ENCODE assay signal across 17 cellular contexts in genomic region chr19:42323473-42323851, GRCh38. TPM values are rescaled to one million over a fixed set of nuclear protein-coding genes. Genes with fewer than 3 reads are reported as not detected.
A peak's percentile ranks its signal among the peaks of the same experiment; 100 is the strongest.
DNase-seq lines count a peak whose midpoint lies in the region; ATAC-seq and TF ChIP-seq lines count a peak whose summit lies in the region.
"Had no signal": no experiment of that assay in that cellular context is flagged by ENCODE, and none has a peak within 500 bp of the region (broad histone marks: within the 10 kb centered on the region; RNA-seq: fewer than 3 reads in every experiment).

No MANE protein-coding gene starts in this region.

- H3K9me3 ChIP-seq in colonic mucosa (no peaks in the 10 kb centered on the region), Caco-2 (no peaks in the 10 kb centered on the region)
- H3K9me3 ChIP-seq: BE2C, prostate gland, thyroid gland had no signal

- H3K27ac Mint-ChIP-seq in CD14-positive monocyte (no peak overlapping the region), naive B cell (no peak overlapping the region), Caco-2 (ENCODE audit: unreplicated experiment) (no peak overlapping the region)

- H3K4me1 ChIP-seq in colonic mucosa (peaks cover 4% of the 10 kb centered on the region), Caco-2 (no peaks in the 10 kb centered on the region; the same call in 1 of the 2 replicates)
- H3K4me1 ChIP-seq: BE2C had no signal

- ATAC-seq in naive B cell (ENCODE audit: low read depth in 2 of 2) = no peak
- ATAC-seq in HG03432 (IDR thresholded peaks at IDR 0.05; ENCODE audit: unreplicated experiment) = no peak

- TF ChIP-seq CTCF in CD14-positive monocyte (IDR thresholded peaks at IDR 0.05) (no peak), colonic mucosa (IDR thresholded peaks at IDR 0.05) (no peak), Caco-2 (IDR thresholded peaks at IDR 0.05; ENCODE audit: insufficient read depth in 1 of 2, low read depth in 1 of 2, low read length in 1 of 2, severe bottlenecking in 1 of 2, unreplicated experiment in 1 of 2) (no peak)

- no peak overlapping the region for H3K27ac ChIP-seq in colonic mucosa
- H3K27ac ChIP-seq: PC-9, prostate gland, thyroid gland had no signal

- H3K9ac ChIP-seq in colonic mucosa (ENCODE audit: low read depth in 2 of 2, low read length in 2 of 2) = no peak overlapping the region

- H3K36me3 ChIP-seq in H7 (replicated peaks; ENCODE audit: control insufficient read depth, insufficient read depth, low read length) = no peaks in the 10 kb centered on the region
- no peaks in the 10 kb centered on the region for H3K36me3 ChIP-seq in colonic mucosa
- H3K36me3 ChIP-seq in Caco-2 (ENCODE audit: control insufficient read depth, insufficient read depth, low read length) = no peaks in the 10 kb centered on the region
- H3K36me3 ChIP-seq: BE2C, prostate gland, thyroid gland had no signal

- intact Hi-C loops in CD14-positive monocyte (cut with micrococcal nuclease) = loop anchor here in 1 of 2 donors (10.0 kb wide), 1 partner anchor 189 kb away; the partner anchor contains the start of gene POU2F2
- intact Hi-C loops in colonic mucosa (cut with DNase I) = loop anchor here (10.0 kb wide), 2 partner anchors 71 to 189 kb away; partner anchors contain the start of genes CNFN and POU2F2
- intact Hi-C loops in Caco-2 (cut with micrococcal nuclease; ENCODE audit: unreplicated experiment) = no loop called here

- H3K27me3 ChIP-seq in H7 (ENCODE audit: control insufficient read depth, insufficient read depth, low read length) (peaks cover 28% of the 10 kb centered on the region), colonic mucosa (peaks cover 20% of the 10 kb centered on the region), Caco-2 (replicated peaks; ENCODE audit: control insufficient read depth, insufficient read depth, low read length) (no peaks in the 10 kb centered on the region)
- H3K27me3 ChIP-seq: BE2C had no signal

- peaks cover 4 to 8% of the 10 kb centered on the region in 2 donors for H3K36me3 Mint-ChIP-seq in CD14-positive monocyte
- H3K36me3 Mint-ChIP-seq in naive B cell = peaks cover 4 to 6% of the 10 kb centered on the region in 2 donors
- H3K36me3 Mint-ChIP-seq in Caco-2 (ENCODE audit: insufficient read depth, unreplicated experiment) = no peaks in the 10 kb centered on the region

- CTCF ChIA-PET in Caco-2 (lab: Charles Lee) = interaction anchor here (0.8 to 1.4 kb wide), 2 partner anchors 10 to 13 kb away, joined by 3 to 4 read pairs; no protein-coding TSS in a partner anchor

- H3K4me3 Mint-ChIP-seq in CD14-positive monocyte (peak overlapping the region; percentile 56 to 82), naive B cell (peak overlapping the region; percentile 38 to 75 (median 70)), Caco-2 (ENCODE audit: unreplicated experiment) (no peak overlapping the region)

- no peak for DNase-seq in CD14-positive monocyte (ENCODE audit: low spot score)
- DNase-seq in H7 = peak; percentile 88
- DNase-seq in colonic mucosa = peak; percentile 46
- no peak for DNase-seq in naive B cell
- no peak for DNase-seq in Caco-2
- DNase-seq in NCI-H526 (lab: John Stamatoyannopoulos, UW) = no peak
- DNase-seq in NCI-H2171 treated with DMSO at 0.1 percent for 48 hours (lab: John Stamatoyannopoulos, UW) = no peak
- DNase-seq: BE2C, dermis blood vessel endothelial cell, KBM-7, NCI-H146, PC-9 had no signal

- BruUV-seq in Caco-2 (replicated peaks; lab: Mats Ljungman, UMichigan) = no TSS peak

- POLR2A ChIA-PET in Caco-2 (lab: Charles Lee) = no interaction called here

- peaks cover 24% of the 10 kb centered on the region for H3K4me1 Mint-ChIP-seq in CD14-positive monocyte
- peaks cover 18 to 37% (median 34%) of the 10 kb centered on the region in 3 donors for H3K4me1 Mint-ChIP-seq in naive B cell
- peaks cover 17% of the 10 kb centered on the region for H3K4me1 Mint-ChIP-seq in Caco-2 (ENCODE audit: low read depth, unreplicated experiment)

- H3K4me3 ChIP-seq in H7 (ENCODE audit: insufficient read depth, low read depth, low read length) (peak overlapping the region; percentile 47), colonic mucosa (no peak overlapping the region), Caco-2 (ENCODE audit: low read depth, low read length) (no peak overlapping the region)
- H3K4me3 ChIP-seq: PC-9, prostate gland had no signal

- H3K9me3 Mint-ChIP-seq in CD14-positive monocyte (peaks cover 0 to 11% (median 8%) of the 10 kb centered on the region in 7 donors), naive B cell (no peaks in the 10 kb centered on the region), Caco-2 (ENCODE audit: unreplicated experiment) (no peaks in the 10 kb centered on the region)

- H3K27me3 Mint-ChIP-seq in CD14-positive monocyte (ENCODE audit: low read depth in 3 of 3) = peaks cover 41 to 55% (median 51%) of the 10 kb centered on the region in 3 donors
- H3K27me3 Mint-ChIP-seq in naive B cell = peaks cover 15 to 18% (median 16%) of the 10 kb centered on the region in 3 donors
- peaks cover 3% of the 10 kb centered on the region for H3K27me3 Mint-ChIP-seq in Caco-2 (ENCODE audit: insufficient read depth, unreplicated experiment)

RNA-seq across cellular contexts. Expression of gene MEGF8, which starts 2.0 kb away (rescaled TPM):
- polyA plus RNA-seq in CD14-positive monocyte (under 1 TPM; 0.15 to 0.27 TPM), naive B cell (ENCODE audit: low read depth in 6 of 6) (1 to 10 TPM in 1 of 6 donors, under 1 TPM in 4, not detected in 1; 0.34 to 1.5 (median 0.45) TPM)
- 26.1 and 33.4 TPM in 2 replicates for total RNA-seq in H7 (2014; rRNA removed; shearing (Covaris generic))
- total RNA-seq in colonic mucosa (10 to 100 TPM; 13.4 to 16.5 TPM), Caco-2 (2022) (17.9 and 19.3 TPM in 2 replicates)

RNA-seq across cellular contexts. Expression of gene TMEM145, which starts 10.4 kb away (rescaled TPM):
- polyA plus RNA-seq in CD14-positive monocyte = not detected
- 0.38 and 0.41 TPM in 2 replicates for total RNA-seq in H7 (2014; rRNA removed; shearing (Covaris generic))
- under 1 TPM; 0.24 to 0.94 TPM for total RNA-seq in colonic mucosa
- polyA plus RNA-seq in naive B cell (ENCODE audit: low read depth in 6 of 6) = not detected
- total RNA-seq in Caco-2 (2022) = 2.2 and 2.5 TPM in 2 replicates
- total RNA-seq: astrocyte, dermis blood vessel endothelial cell, mononuclear cell had no signal

RNA-seq across cellular contexts. Expression of gene PAFAH1B3, which starts 21.0 kb away (rescaled TPM):
- polyA plus RNA-seq in CD14-positive monocyte (10 to 100 TPM; 15.3 to 15.5 TPM), naive B cell (ENCODE audit: low read depth in 6 of 6) (10 to 100 TPM; 12.3 to 25.9 (median 24.4) TPM)
- total RNA-seq in H7 (2014; rRNA removed; shearing (Covaris generic)) = 96.5 and 152 TPM in 2 replicates
- total RNA-seq in colonic mucosa (10 to 100 TPM; 42.5 to 53.0 TPM), Caco-2 (2022) (94.0 and 103 TPM in 2 replicates)

RNA-seq across cellular contexts. Expression of gene PRR19, which starts 21.5 kb away (rescaled TPM):
- under 1 TPM; 0.35 to 0.38 TPM for polyA plus RNA-seq in CD14-positive monocyte
- 3.3 and 5.2 TPM in 2 replicates for total RNA-seq in H7 (2014; rRNA removed; shearing (Covaris generic))
- total RNA-seq in colonic mucosa = 1 to 10 TPM in 1 of 2 donors, under 1 TPM in 1; 0.32 to 1.0 TPM
- polyA plus RNA-seq in naive B cell (ENCODE audit: low read depth in 6 of 6) = under 1 TPM in 3 of 6 donors, not detected in 3; 0.25 to 0.51 (median 0.34) TPM
- total RNA-seq in Caco-2 (2022) = 2.8 and 2.9 TPM in 2 replicates
- total RNA-seq: mononuclear cell had no signal

RNA-seq across cellular contexts. Expression of gene CIC, which starts 54.4 kb away (rescaled TPM):
- under 1 TPM; 0.62 to 0.87 TPM for polyA plus RNA-seq in CD14-positive monocyte
- total RNA-seq in H7 (2014; rRNA removed; shearing (Covaris generic)) = 16.1 and 20.1 TPM in 2 replicates
- 10 to 100 TPM; 47.8 to 54.6 TPM for total RNA-seq in colonic mucosa
- 1 to 10 TPM in 5 of 6 donors, under 1 TPM in 1; 0.05 to 5.3 (median 2.1) TPM for polyA plus RNA-seq in naive B cell (ENCODE audit: low read depth in 6 of 6)
- 44.8 and 47.8 TPM in 2 replicates for total RNA-seq in Caco-2 (2022)

Comparison
In these comparisons a context has a peak if more than half of its experiments do, and no peak if none do; other contexts are left out.
1. DNase-seq: peak in H7 (single experiment) and colonic mucosa (single experiment); none in CD14-positive monocyte (single experiment), naive B cell (single experiment), Caco-2 (0 of 2), NCI-H526 (0 of 2) and NCI-H2171 treated with DMSO at 0.1 percent for 48 hours (single experiment).